ENCODE assay signal across 1 cellular context in the genomic region with DNA sequence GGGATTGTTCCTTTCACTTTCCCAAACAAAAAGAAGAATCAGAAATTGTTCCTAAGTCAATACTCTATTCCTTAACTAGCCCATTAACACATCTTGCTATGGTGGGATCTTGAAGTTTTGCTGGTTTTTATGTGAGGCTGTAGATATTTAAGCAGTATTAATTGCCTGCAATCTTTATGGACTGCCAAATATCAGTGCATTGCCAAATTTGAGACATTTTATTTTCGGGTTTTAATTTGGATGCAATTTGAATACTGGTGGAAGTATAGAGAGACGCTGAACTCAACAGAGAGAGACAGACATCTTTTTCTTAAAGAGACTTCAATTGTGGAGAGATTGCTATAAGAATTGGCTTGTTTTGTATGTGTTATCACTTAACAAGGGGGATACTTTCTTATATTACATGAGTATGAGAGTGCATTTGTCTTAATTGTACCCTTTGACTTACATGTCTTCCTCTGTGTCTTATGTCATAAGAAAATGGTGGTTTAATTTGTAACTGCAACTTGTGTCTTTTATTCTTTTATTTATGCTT.
TF ChIP-seq lines count a peak whose summit lies in the region.

No MANE protein-coding gene starts in this region.

TF ChIP-seq in GM23338, 12 proteins besides CTCF, POLR2A, EP300 and RAD21 (continued from another document):
- TF ChIP-seq, protein P1, sequence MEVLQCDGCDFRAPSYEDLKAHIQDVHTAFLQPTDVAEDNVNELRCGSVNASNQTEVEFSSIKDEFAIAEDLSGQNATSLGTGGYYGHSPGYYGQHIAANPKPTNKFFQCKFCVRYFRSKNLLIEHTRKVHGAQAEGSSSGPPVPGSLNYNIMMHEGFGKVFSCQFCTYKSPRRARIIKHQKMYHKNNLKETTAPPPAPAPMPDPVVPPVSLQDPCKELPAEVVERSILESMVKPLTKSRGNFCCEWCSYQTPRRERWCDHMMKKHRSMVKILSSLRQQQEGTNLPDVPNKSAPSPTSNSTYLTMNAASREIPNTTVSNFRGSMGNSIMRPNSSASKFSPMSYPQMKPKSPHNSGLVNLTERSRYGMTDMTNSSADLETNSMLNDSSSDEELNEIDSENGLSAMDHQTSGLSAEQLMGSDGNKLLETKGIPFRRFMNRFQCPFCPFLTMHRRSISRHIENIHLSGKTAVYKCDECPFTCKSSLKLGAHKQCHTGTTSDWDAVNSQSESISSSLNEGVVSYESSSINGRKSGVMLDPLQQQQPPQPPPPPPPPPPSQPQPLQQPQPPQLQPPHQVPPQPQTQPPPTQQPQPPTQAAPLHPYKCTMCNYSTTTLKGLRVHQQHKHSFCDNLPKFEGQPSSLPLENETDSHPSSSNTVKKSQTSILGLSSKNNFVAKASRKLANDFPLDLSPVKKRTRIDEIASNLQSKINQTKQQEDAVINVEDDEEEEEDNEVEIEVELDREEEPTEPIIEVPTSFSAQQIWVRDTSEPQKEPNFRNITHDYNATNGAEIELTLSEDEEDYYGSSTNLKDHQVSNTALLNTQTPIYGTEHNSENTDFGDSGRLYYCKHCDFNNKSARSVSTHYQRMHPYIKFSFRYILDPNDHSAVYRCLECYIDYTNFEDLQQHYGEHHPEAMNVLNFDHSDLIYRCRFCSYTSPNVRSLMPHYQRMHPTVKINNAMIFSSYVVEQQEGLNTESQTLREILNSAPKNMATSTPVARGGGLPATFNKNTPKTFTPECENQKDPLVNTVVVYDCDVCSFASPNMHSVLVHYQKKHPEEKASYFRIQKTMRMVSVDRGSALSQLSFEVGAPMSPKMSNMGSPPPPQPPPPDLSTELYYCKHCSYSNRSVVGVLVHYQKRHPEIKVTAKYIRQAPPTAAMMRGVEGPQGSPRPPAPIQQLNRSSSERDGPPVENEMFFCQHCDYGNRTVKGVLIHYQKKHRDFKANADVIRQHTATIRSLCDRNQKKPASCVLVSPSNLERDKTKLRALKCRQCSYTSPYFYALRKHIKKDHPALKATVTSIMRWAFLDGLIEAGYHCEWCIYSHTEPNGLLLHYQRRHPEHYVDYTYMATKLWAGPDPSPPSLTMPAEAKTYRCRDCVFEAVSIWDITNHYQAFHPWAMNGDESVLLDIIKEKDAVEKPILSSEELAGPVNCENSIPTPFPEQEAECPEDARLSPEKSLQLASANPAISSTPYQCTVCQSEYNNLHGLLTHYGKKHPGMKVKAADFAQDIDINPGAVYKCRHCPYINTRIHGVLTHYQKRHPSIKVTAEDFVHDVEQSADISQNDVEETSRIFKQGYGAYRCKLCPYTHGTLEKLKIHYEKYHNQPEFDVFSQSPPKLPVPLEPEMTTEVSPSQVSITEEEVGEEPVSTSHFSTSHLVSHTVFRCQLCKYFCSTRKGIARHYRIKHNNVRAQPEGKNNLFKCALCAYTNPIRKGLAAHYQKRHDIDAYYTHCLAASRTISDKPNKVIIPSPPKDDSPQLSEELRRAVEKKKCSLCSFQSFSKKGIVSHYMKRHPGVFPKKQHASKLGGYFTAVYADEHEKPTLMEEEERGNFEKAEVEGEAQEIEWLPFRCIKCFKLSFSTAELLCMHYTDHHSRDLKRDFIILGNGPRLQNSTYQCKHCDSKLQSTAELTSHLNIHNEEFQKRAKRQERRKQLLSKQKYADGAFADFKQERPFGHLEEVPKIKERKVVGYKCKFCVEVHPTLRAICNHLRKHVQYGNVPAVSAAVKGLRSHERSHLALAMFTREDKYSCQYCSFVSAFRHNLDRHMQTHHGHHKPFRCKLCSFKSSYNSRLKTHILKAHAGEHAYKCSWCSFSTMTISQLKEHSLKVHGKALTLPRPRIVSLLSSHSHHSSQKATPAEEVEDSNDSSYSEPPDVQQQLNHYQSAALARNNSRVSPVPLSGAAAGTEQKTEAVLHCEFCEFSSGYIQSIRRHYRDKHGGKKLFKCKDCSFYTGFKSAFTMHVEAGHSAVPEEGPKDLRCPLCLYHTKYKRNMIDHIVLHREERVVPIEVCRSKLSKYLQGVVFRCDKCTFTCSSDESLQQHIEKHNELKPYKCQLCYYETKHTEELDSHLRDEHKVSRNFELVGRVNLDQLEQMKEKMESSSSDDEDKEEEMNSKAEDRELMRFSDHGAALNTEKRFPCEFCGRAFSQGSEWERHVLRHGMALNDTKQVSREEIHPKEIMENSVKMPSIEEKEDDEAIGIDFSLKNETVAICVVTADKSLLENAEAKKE (CRISPR knock-in tag; IDR thresholded peaks at IDR 0.05) = no peak
- TF ChIP-seq NANOG (IDR thresholded peaks at IDR 0.05; ENCODE audit: borderline replicate concordance) (no peak), EZH2 (IDR thresholded peaks at IDR 0.05; ENCODE audit: low read depth, unreplicated experiment) (no peak), ZNF331 (CRISPR knock-in tag; IDR thresholded peaks at IDR 0.05; ENCODE audit: low read depth) (no peak)
TF ChIP-seq in GM23338: peak in this region for 0.
